13 cellular contexts compared by ENCODE assay signal in the genomic region with DNA sequence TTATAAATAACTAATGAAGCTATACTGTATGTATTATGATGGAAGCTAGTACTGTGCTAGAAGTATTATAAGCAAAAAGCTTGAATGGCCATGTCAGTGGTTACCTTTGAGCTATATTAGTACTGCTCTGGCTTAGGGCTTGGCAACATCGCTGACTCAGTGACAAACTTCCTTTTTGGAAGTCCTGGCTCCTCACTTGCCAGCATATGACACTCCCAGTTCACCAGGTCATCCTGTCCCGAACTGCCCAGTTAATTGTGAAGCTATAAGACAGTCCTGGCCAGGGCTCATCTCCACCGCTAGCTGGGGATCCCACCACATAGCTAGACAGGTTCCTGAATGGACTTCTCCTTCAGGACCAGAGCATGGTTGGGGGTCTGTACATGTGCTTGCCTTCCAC. TPM values are rescaled to one million over a fixed set of nuclear protein-coding genes. Genes with fewer than 3 reads are reported as not detected.
DNase-seq lines count a peak whose midpoint lies in the region; ATAC-seq and TF ChIP-seq lines count a peak whose summit lies in the region.
"Had no signal": no experiment of that assay in that cellular context is flagged by ENCODE, and none has a peak within 500 bp of the region (broad histone marks: within the 10 kb centered on the region; RNA-seq: fewer than 3 reads in every experiment).

No MANE protein-coding gene starts in this region.

- H3K27ac ChIP-seq in MM.1S (ENCODE audit: low read length), result no peak overlapping the region
- no peak overlapping the region for H3K27ac ChIP-seq in lung (ENCODE audit: low read depth in 1 of 2, low read length in 1 of 2)
- peak overlapping the region in 1 of 3 donors; percentile 21 for H3K27ac ChIP-seq in thyroid gland
- peak overlapping the region in 2 of 4 donors; percentile 13 to 14 for H3K27ac ChIP-seq in esophagus muscularis mucosa (replicated peaks in 1 of 4)
- H3K27ac ChIP-seq: neural progenitor cell, Peyer's patch had no signal

- no peak for TF ChIP-seq POLR2A in thyroid gland (IDR thresholded peaks at IDR 0.05)
- no peak for TF ChIP-seq POLR2A in esophagus muscularis mucosa (IDR thresholded peaks at IDR 0.05; ENCODE audit: low read depth)

- peak overlapping the region; percentile 36 for H3K27ac Mint-ChIP-seq in endothelial cell (ENCODE audit: unreplicated experiment)
- H3K27ac Mint-ChIP-seq: activated CD8-positive, alpha-beta memory T cell treated with anti-CD3 and anti-CD28 coated beads, Interleukin-2, amount 10 ng/mL, durations not matched to agents 7 days and 5 days; neural progenitor cell had no signal

- H2AFZ ChIP-seq in MM.1S (ENCODE audit: low read length), result no peak overlapping the region
- H2AFZ ChIP-seq: neural progenitor cell had no signal

- 45 to 66% methylated on average over 3 of the region's 3 CpGs for WGBS in lung, 2 donors
- WGBS in thyroid gland, 2 donors, result 65 to 84% methylated on average over 3 of the region's 3 CpGs
- 48% methylated on average over 3 of the region's 3 CpGs for WGBS in esophagus muscularis mucosa

- no peak for ATAC-seq in lung (ENCODE audit: insufficient read depth, low FRiP score)
- ATAC-seq in HG02678 (IDR thresholded peaks at IDR 0.05; ENCODE audit: unreplicated experiment), result no peak
- no peak for ATAC-seq in HG02610 (IDR thresholded peaks at IDR 0.05; ENCODE audit: unreplicated experiment)
- ATAC-seq: activated CD8-positive, alpha-beta memory T cell treated with anti-CD3 and anti-CD28 coated beads, Interleukin-2, amount 10 ng/mL, durations not matched to agents 7 days and 5 days had no signal

- intact Hi-C loops in thyroid gland (cut with DNase I), result no loop called here
- intact Hi-C loops in esophagus muscularis mucosa (cut with DNase I), result no loop called here

- H3K27me3 Mint-ChIP-seq in endothelial cell (ENCODE audit: unreplicated experiment), result no peaks in the 10 kb centered on the region
- H3K27me3 Mint-ChIP-seq: activated CD8-positive, alpha-beta memory T cell treated with anti-CD3 and anti-CD28 coated beads, Interleukin-2, amount 10 ng/mL, durations not matched to agents 7 days and 5 days had no signal

- H3K9me3 Mint-ChIP-seq in endothelial cell (ENCODE audit: unreplicated experiment), result no peaks in the 10 kb centered on the region
- H3K9me3 Mint-ChIP-seq: neural progenitor cell had no signal

- H3K27me3 ChIP-seq in MM.1S (replicated peaks; ENCODE audit: insufficient read depth, low read length) (no peaks in the 10 kb centered on the region), lung (ENCODE audit: control insufficient read depth, insufficient read depth) (no peaks in the 10 kb centered on the region), thyroid gland (no peaks in the 10 kb centered on the region), esophagus muscularis mucosa (no peaks in the 10 kb centered on the region)
- H3K27me3 ChIP-seq: neural progenitor cell, Peyer's patch had no signal

- no peaks in the 10 kb centered on the region for H3K9me2 ChIP-seq in MM.1S (replicated peaks; ENCODE audit: insufficient read depth, low read length)

- no peaks in the 10 kb centered on the region for H3F3A ChIP-seq in MM.1S (ENCODE audit: insufficient read depth, low read length)

- H3K4me3 ChIP-seq in MM.1S (ENCODE audit: low read length), result no peak overlapping the region
- H3K4me3 ChIP-seq in lung, result no peak overlapping the region
- no peak overlapping the region for H3K4me3 ChIP-seq in thyroid gland (replicated peaks in 1 of 3)
- H3K4me3 ChIP-seq in esophagus muscularis mucosa, result no peak overlapping the region
- H3K4me3 ChIP-seq: neural progenitor cell, Peyer's patch had no signal

- no peaks in the 10 kb centered on the region for H4K20me1 ChIP-seq in MM.1S (ENCODE audit: insufficient read depth, low read length)

- H3K4me2 ChIP-seq in MM.1S (ENCODE audit: low read depth, low read length), result 0 out of 2 replicates have a peak overlapping the region, but pooled peaks have one; percentile 13
- H3K4me2 ChIP-seq: neural progenitor cell had no signal

- H3K4me1 ChIP-seq in MM.1S (ENCODE audit: low read length), result peaks cover 15% of the 10 kb centered on the region; the same call in 1 of the 2 replicates
- peaks cover 0 to 14% of the 10 kb centered on the region in 2 donors for H3K4me1 ChIP-seq in lung (ENCODE audit: control insufficient read depth in 2 of 2, insufficient read depth in 2 of 2, low read length in 2 of 2)
- H3K4me1 ChIP-seq in thyroid gland, result peaks cover 9 to 27% of the 10 kb centered on the region in 2 donors
- peaks cover 26 to 41% (median 36%) of the 10 kb centered on the region in 4 donors for H3K4me1 ChIP-seq in esophagus muscularis mucosa

- H3K4me1 Mint-ChIP-seq in endothelial cell (ENCODE audit: unreplicated experiment), result peaks cover 26% of the 10 kb centered on the region
- H3K4me1 Mint-ChIP-seq: neural progenitor cell had no signal

- H3K36me3 ChIP-seq in MM.1S (replicated peaks; ENCODE audit: insufficient read depth, low read length) (no peaks in the 10 kb centered on the region), lung (ENCODE audit: control insufficient read depth in 2 of 2, insufficient read depth in 2 of 2, low read length in 2 of 2) (peaks cover 0 to 2% of the 10 kb centered on the region in 2 donors), thyroid gland (no peaks in the 10 kb centered on the region), esophagus muscularis mucosa (peaks cover 0 to 3% (median 0%) of the 10 kb centered on the region in 4 donors)
- H3K36me3 ChIP-seq: neural progenitor cell, Peyer's patch had no signal

- H3K9ac ChIP-seq in MM.1S (ENCODE audit: low read length), result no peak overlapping the region
- H3K9ac ChIP-seq: neural progenitor cell had no signal

- H3K9me3 ChIP-seq in MM.1S (replicated peaks; ENCODE audit: insufficient read depth, low read length) (no peaks in the 10 kb centered on the region), lung (ENCODE audit: control insufficient read depth in 2 of 2, insufficient read depth in 1 of 2, low read length in 1 of 2) (no peaks in the 10 kb centered on the region), thyroid gland (no peaks in the 10 kb centered on the region), esophagus muscularis mucosa (no peaks in the 10 kb centered on the region)
- H3K9me3 ChIP-seq: Peyer's patch had no signal

- no peak for DNase-seq in MM.1S
- no peak for DNase-seq in endothelial cell (ENCODE audit: low spot score)
- peak; percentile 43 for DNase-seq in lung (ENCODE audit: low spot score)
- DNase-seq in thyroid gland, result peak; percentile 15 to 19
- DNase-seq in esophagus muscularis mucosa (ENCODE audit: extremely low spot score), result no peak
- DNase-seq: activated CD8-positive, alpha-beta memory T cell treated with anti-CD3 and anti-CD28 coated beads, Interleukin-2, amount 10 ng/mL, durations not matched to agents 7 days and 5 days; amygdala; NCI-H2171 treated with DMSO at 0.1 percent for 48 hours; stimulated activated naive CD4-positive, alpha-beta T cell treated with Interleukin-2 at 50 U/mL for 16 hours had no signal

- 0 out of 2 replicates have a peak, but pooled peaks cover 3% of the 10 kb centered on the region for H3K79me2 ChIP-seq in MM.1S (ENCODE audit: low read length)

- no peak overlapping the region for H3K4me3 Mint-ChIP-seq in endothelial cell (ENCODE audit: unreplicated experiment)
- H3K4me3 Mint-ChIP-seq: activated CD8-positive, alpha-beta memory T cell treated with anti-CD3 and anti-CD28 coated beads, Interleukin-2, amount 10 ng/mL, durations not matched to agents 7 days and 5 days; neural progenitor cell had no signal

- peaks cover 2% of the 10 kb centered on the region for H3K36me3 Mint-ChIP-seq in endothelial cell (ENCODE audit: low read depth, unreplicated experiment)

- TF ChIP-seq CTCF in MM.1S (IDR thresholded peaks at IDR 0.05; ENCODE audit: low read length) (no peak), endothelial cell (IDR thresholded peaks at IDR 0.05; ENCODE audit: unreplicated experiment) (no peak), lung (IDR thresholded peaks at IDR 0.05; ENCODE audit: control extremely low read depth, extremely low read depth) (no peak), thyroid gland (IDR thresholded peaks at IDR 0.05) (no peak), esophagus muscularis mucosa (IDR thresholded peaks at IDR 0.05) (no peak)

- TF ChIP-seq EP300 in esophagus muscularis mucosa (IDR thresholded peaks at IDR 0.05), result no peak

RNA-seq across cellular contexts. Expression of gene RAB8B, which starts 31.9 kb away (rescaled TPM):
- total RNA-seq in endothelial cell (ENCODE audit: unreplicated experiment) (92.9 TPM), lung (10 to 100 TPM; 44.5 to 88.9 TPM), thyroid gland (10 to 100 TPM; 17.6 to 36.0 (median 22.1) TPM), esophagus muscularis mucosa (10 to 100 TPM; 18.7 to 41.0 (median 35.5) TPM)
- polyA plus RNA-seq in lung, result 10 to 100 TPM; 10.0 to 26.9 TPM

RNA-seq across cellular contexts. Expression of gene APH1B, which starts 56.1 kb away (rescaled TPM):
- 26.3 TPM for total RNA-seq in endothelial cell (ENCODE audit: unreplicated experiment)
- total RNA-seq in lung, result 10 to 100 TPM; 25.1 to 29.9 TPM
- polyA plus RNA-seq in lung, result 10 to 100 TPM; 17.5 to 18.6 TPM
- total RNA-seq in thyroid gland, result 10 to 100 TPM; 22.9 to 35.3 (median 27.8) TPM
- 1 to 10 TPM; 7.5 to 9.4 (median 8.9) TPM for total RNA-seq in esophagus muscularis mucosa

Comparison
In these comparisons a context has a peak if more than half of its experiments do, and no peak if none do; other contexts are left out.
1. DNase-seq: peak in lung (single experiment) and thyroid gland (2 of 2); none in MM.1S (single experiment), endothelial cell (single experiment) and esophagus muscularis mucosa (single experiment).